Comparison of ENCODE assay signal across 16 cellular contexts in the genomic region with DNA sequence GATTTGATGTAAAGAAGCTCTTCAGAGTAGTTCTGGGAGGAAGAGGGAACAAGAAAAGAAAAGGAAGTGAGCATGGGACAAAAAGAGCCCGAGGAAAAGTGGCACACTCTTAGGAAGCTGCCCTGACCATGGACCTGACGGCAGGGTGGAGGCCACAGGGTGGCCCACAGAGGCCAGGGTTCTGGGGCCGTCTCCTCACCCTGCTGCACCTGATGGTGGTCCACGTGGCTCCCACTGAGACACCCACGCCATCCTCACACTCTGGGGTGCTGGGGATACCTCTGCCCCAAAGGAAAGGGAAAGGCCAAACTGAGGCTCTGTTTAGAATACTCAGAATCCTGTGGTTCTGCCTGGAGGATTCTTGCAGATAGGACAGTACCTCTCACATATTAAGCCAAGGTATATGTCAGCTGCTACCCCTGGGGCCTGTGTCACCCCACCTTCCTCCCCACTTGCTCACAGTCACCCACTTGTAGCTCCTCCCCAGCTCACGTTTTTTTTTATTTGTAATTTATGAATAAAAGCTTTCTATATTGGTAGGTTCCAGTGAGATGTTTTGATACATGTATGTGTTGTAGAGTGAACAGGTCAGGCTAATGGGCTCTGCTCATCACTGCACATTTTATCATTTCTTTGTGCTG.
"Had no signal": no experiment of that assay in that cellular context is flagged by ENCODE, and none has a peak within 500 bp of the region (broad histone marks: within the 10 kb centered on the region; RNA-seq: fewer than 3 reads in every experiment).

No MANE protein-coding gene starts in this region.

- H3K36me3 ChIP-seq: esophagus squamous epithelium, SJSA1, upper lobe of right lung had no signal

- H3K4me3 ChIP-seq: esophagus squamous epithelium, SJSA1, upper lobe of right lung had no signal

- H3K4me1 Mint-ChIP-seq: activated naive CD4-positive, alpha-beta T cell treated with anti-CD3 and anti-CD28 coated beads, Interleukin-2, amount 10 ng/mL, durations not matched to agents 7 days and 5 days; memory B cell; stimulated activated effector memory CD8-positive, alpha-beta T cell treated with anti-CD3 and anti-CD28 coated beads, Interleukin-12 subunit alpha, Interleukin-12 subunit beta, amount 100 ng/mL, for 72 hours had no signal

- DNase-seq: activated CD4-positive, alpha-beta memory T cell treated with anti-CD3 and anti-CD28 coated beads for 36 hours; activated CD4-positive, alpha-beta T cell treated with anti-CD3 and anti-CD28 coated beads for 1 hour; activated naive CD4-positive, alpha-beta T cell treated with anti-CD3 and anti-CD28 coated beads, Interleukin-2, amount 10 ng/mL, durations not matched to agents 7 days and 5 days; amniotic stem cell; esophagus squamous epithelium; foreskin fibroblast; glutamatergic neuron; retina; SW 1271; upper lobe of right lung had no signal

- H3K9me3 ChIP-seq: esophagus squamous epithelium, SJSA1, upper lobe of right lung had no signal

- H3K36me3 Mint-ChIP-seq: activated naive CD4-positive, alpha-beta T cell treated with anti-CD3 and anti-CD28 coated beads, Interleukin-2, amount 10 ng/mL, durations not matched to agents 7 days and 5 days; brain; memory B cell; stimulated activated effector memory CD8-positive, alpha-beta T cell treated with anti-CD3 and anti-CD28 coated beads, Interleukin-12 subunit alpha, Interleukin-12 subunit beta, amount 100 ng/mL, for 72 hours had no signal

- H3K27me3 ChIP-seq: esophagus squamous epithelium, SJSA1, upper lobe of right lung had no signal

- H3K27me3 Mint-ChIP-seq: activated CD4-positive, alpha-beta memory T cell treated with anti-CD3 and anti-CD28 coated beads for 36 hours; activated naive CD4-positive, alpha-beta T cell treated with anti-CD3 and anti-CD28 coated beads, Interleukin-2, amount 10 ng/mL, durations not matched to agents 7 days and 5 days had no signal

- H3K9me3 Mint-ChIP-seq: activated CD4-positive, alpha-beta memory T cell treated with anti-CD3 and anti-CD28 coated beads for 36 hours; activated naive CD4-positive, alpha-beta T cell treated with anti-CD3 and anti-CD28 coated beads, Interleukin-2, amount 10 ng/mL, durations not matched to agents 7 days and 5 days; activated T-helper 1 cell treated with anti-CD3 and anti-CD28 coated beads, Interleukin-12 subunit alpha, Interleukin-12 subunit beta, Interleukin-2, Interleukin-4 antibody, amounts not matched to agents 30 ng/mL and 10 ng/mL and 1 ng/mL, durations not matched to agents 14 hours and 24 hours and 36 hours; brain; memory B cell; neural crest cell; stimulated activated effector memory CD8-positive, alpha-beta T cell treated with anti-CD3 and anti-CD28 coated beads, Interleukin-12 subunit alpha, Interleukin-12 subunit beta, amount 100 ng/mL, for 72 hours had no signal

- H3K4me3 Mint-ChIP-seq: activated CD4-positive, alpha-beta memory T cell treated with anti-CD3 and anti-CD28 coated beads for 36 hours; activated naive CD4-positive, alpha-beta T cell treated with anti-CD3 and anti-CD28 coated beads, Interleukin-2, amount 10 ng/mL, durations not matched to agents 7 days and 5 days; activated T-helper 1 cell treated with anti-CD3 and anti-CD28 coated beads, Interleukin-12 subunit alpha, Interleukin-12 subunit beta, Interleukin-2, Interleukin-4 antibody, amounts not matched to agents 30 ng/mL and 10 ng/mL and 1 ng/mL, durations not matched to agents 14 hours and 24 hours and 36 hours; brain; memory B cell; neural crest cell; stimulated activated effector memory CD8-positive, alpha-beta T cell treated with anti-CD3 and anti-CD28 coated beads, Interleukin-12 subunit alpha, Interleukin-12 subunit beta, amount 100 ng/mL, for 72 hours had no signal

- H3K4me1 ChIP-seq: upper lobe of right lung had no signal

- ATAC-seq: stimulated activated effector memory CD8-positive, alpha-beta T cell treated with anti-CD3 and anti-CD28 coated beads, Interleukin-12 subunit alpha, Interleukin-12 subunit beta, amount 100 ng/mL, for 72 hours; upper lobe of right lung had no signal

- H3K27ac ChIP-seq: SJSA1, upper lobe of right lung had no signal

- H3K27ac Mint-ChIP-seq: activated CD4-positive, alpha-beta memory T cell treated with anti-CD3 and anti-CD28 coated beads for 36 hours; activated naive CD4-positive, alpha-beta T cell treated with anti-CD3 and anti-CD28 coated beads, Interleukin-2, amount 10 ng/mL, durations not matched to agents 7 days and 5 days; activated T-helper 1 cell treated with anti-CD3 and anti-CD28 coated beads, Interleukin-12 subunit alpha, Interleukin-12 subunit beta, Interleukin-2, Interleukin-4 antibody, amounts not matched to agents 30 ng/mL and 10 ng/mL and 1 ng/mL, durations not matched to agents 14 hours and 24 hours and 36 hours; brain; memory B cell; stimulated activated effector memory CD8-positive, alpha-beta T cell treated with anti-CD3 and anti-CD28 coated beads, Interleukin-12 subunit alpha, Interleukin-12 subunit beta, amount 100 ng/mL, for 72 hours had no signal
